ENCODE assay signal across 8 cellular contexts in genomic region chr1:156742017-156742416, GRCh38. TPM values are rescaled to one million over a fixed set of nuclear protein-coding genes. Genes with fewer than 3 reads are reported as not detected.
DNase-seq lines count a peak whose midpoint lies in the region; ATAC-seq and TF ChIP-seq lines count a peak whose summit lies in the region.

No MANE protein-coding gene starts in this region.

- H3K4me2 ChIP-seq in OCI-LY1 (ENCODE audit: low read length), result peak overlapping the region; percentile 72

- H3K4me3 Mint-ChIP-seq in Caco-2 (ENCODE audit: unreplicated experiment), result peak overlapping the region; percentile 100
- H3K4me3 Mint-ChIP-seq in osteocyte (ENCODE audit: unreplicated experiment), result no peak overlapping the region

- H3K79me2 ChIP-seq in OCI-LY1 (ENCODE audit: insufficient read depth, low read length), result peaks cover 19% of the 10 kb centered on the region

- H3K27ac ChIP-seq in OCI-LY1 (ENCODE audit: low read depth, low read length, poor library complexity, severe bottlenecking), result peak overlapping the region; percentile 82
- H3K27ac ChIP-seq in dorsolateral prefrontal cortex, result peak overlapping the region in 53 of 59 donors; percentile 79 to 99 (median 97)
- peak overlapping the region in 2 of 4 donors; percentile 72 to 83 for H3K27ac ChIP-seq in body of pancreas

- H3K9me3 ChIP-seq in Caco-2 (no peaks in the 10 kb centered on the region), OCI-LY1 (ENCODE audit: low read length) (no peaks in the 10 kb centered on the region), body of pancreas (no peaks in the 10 kb centered on the region)

- H3K27ac Mint-ChIP-seq in Caco-2 (ENCODE audit: unreplicated experiment) (peak overlapping the region; percentile 98), osteocyte (ENCODE audit: unreplicated experiment) (peak overlapping the region; percentile 96)

- H4K20me1 ChIP-seq in OCI-LY1 (ENCODE audit: insufficient read depth, low read length), result no peaks in the 10 kb centered on the region

- H3K27me3 ChIP-seq in Caco-2 (replicated peaks; ENCODE audit: control insufficient read depth, insufficient read depth, low read length), result no peaks in the 10 kb centered on the region
- H3K27me3 ChIP-seq in OCI-LY1 (ENCODE audit: insufficient read depth, low read length), result no peaks in the 10 kb centered on the region
- H3K27me3 ChIP-seq in dorsolateral prefrontal cortex, result no peaks in the 10 kb centered on the region
- H3K27me3 ChIP-seq in body of pancreas, result no peaks in the 10 kb centered on the region

- TF ChIP-seq CTCF in Caco-2 (IDR thresholded peaks at IDR 0.05; ENCODE audit: insufficient read depth in 1 of 2, low read depth in 1 of 2, low read length in 1 of 2, severe bottlenecking in 1 of 2, unreplicated experiment in 1 of 2) (no peak), OCI-LY1 (IDR thresholded peaks at IDR 0.05; ENCODE audit: low read length) (no peak), dorsolateral prefrontal cortex (IDR thresholded peaks at IDR 0.05 in 54 of 56, conservative IDR thresholded peaks at IDR 0.05 in 2 of 56; ENCODE audit: low read depth in 1 of 56, partially characterized antibody in 56 of 56) (no peak), osteocyte (IDR thresholded peaks at IDR 0.05) (no peak), body of pancreas (IDR thresholded peaks at IDR 0.05) (no peak)

- no peak for TF ChIP-seq POLR2A in body of pancreas (IDR thresholded peaks at IDR 0.05)

- no peaks in the 10 kb centered on the region for H3K9me2 ChIP-seq in OCI-LY1 (ENCODE audit: low read depth, low read length)

- intact Hi-C loops in Caco-2 (cut with micrococcal nuclease; ENCODE audit: unreplicated experiment), result no loop called here
- intact Hi-C loops in dorsolateral prefrontal cortex (cut with DNase I), result no loop called here
- intact Hi-C loops in body of pancreas (cut with DNase I), result no loop called here

- H3K9me3 Mint-ChIP-seq in Caco-2 (ENCODE audit: unreplicated experiment) (no peaks in the 10 kb centered on the region), osteocyte (ENCODE audit: unreplicated experiment) (no peaks in the 10 kb centered on the region)

- 0 out of 2 replicates have a peak, but pooled peaks cover 9% of the 10 kb centered on the region for H3F3A ChIP-seq in OCI-LY1 (ENCODE audit: insufficient read depth, low read length)

- peaks cover 27% of the 10 kb centered on the region for H3K4me1 Mint-ChIP-seq in Caco-2 (ENCODE audit: low read depth, unreplicated experiment)
- peaks cover 40% of the 10 kb centered on the region for H3K4me1 Mint-ChIP-seq in osteocyte (ENCODE audit: unreplicated experiment)

- ATAC-seq in body of pancreas, result no peak

- H3K36me3 ChIP-seq in Caco-2 (ENCODE audit: control insufficient read depth, insufficient read depth, low read length) (peaks cover 12% of the 10 kb centered on the region), OCI-LY1 (ENCODE audit: insufficient read depth, low read length) (peaks cover 80% of the 10 kb centered on the region), body of pancreas (replicated peaks in 1 of 2; ENCODE audit: insufficient read depth in 1 of 2, low read depth in 2 of 2) (peaks cover 0 to 8% of the 10 kb centered on the region in 2 donors)

- H3K4me3 ChIP-seq in Caco-2 (ENCODE audit: low read depth, low read length), result no peak overlapping the region
- H3K4me3 ChIP-seq in OCI-LY1 (ENCODE audit: low read depth, low read length, poor library complexity, severe bottlenecking), result peak overlapping the region; percentile 54
- H3K4me3 ChIP-seq in dorsolateral prefrontal cortex, result peak overlapping the region in 16 of 59 donors; percentile 62 to 96 (median 88)
- H3K4me3 ChIP-seq in body of pancreas, result no peak overlapping the region

- WGBS in body of pancreas, 2 donors, result 84 to 85% methylated on average over 3 of the region's 3 CpGs

- DNase-seq in Caco-2 (no peak), dorsolateral prefrontal cortex (no peak), osteocyte (ENCODE audit: extremely low spot score, unreplicated experiment) (no peak), DMS114 treated with DMSO at 0.1 percent for 48 hours (lab: John Stamatoyannopoulos, UW; ENCODE audit: unreplicated experiment) (no peak), NCI-H146 treated with DMSO at 0.1 percent for 48 hours (lab: John Stamatoyannopoulos, UW; ENCODE audit: unreplicated experiment) (no peak), body of pancreas (no peak)
- no peak for DNase-seq in stimulated activated CD4-positive, alpha-beta T cell treated with anti-CD3 and anti-CD28 coated beads, Interleukin-4, amount 100 ng/mL, for 1 hour

- CTCF ChIA-PET in Caco-2 (lab: Charles Lee), result interaction anchor here (2.0 to 2.2 kb wide), 3 partner anchors 10 to 53 kb away, joined by 17 to 32 read pairs (median 24); partner anchors contain the start of genes HDGF, ISG20L2 and METTL25B

- H3K9ac ChIP-seq in OCI-LY1 (ENCODE audit: low read length), result no peak overlapping the region

- POLR2A ChIA-PET in Caco-2 (lab: Charles Lee), result interaction anchor here (0.6 to 2.6 kb wide), 2 partner anchors 14 to 81 kb away, joined by 3 to 108 read pairs; partner anchors contain the start of genes ISG20L2 and METTL25B

- H3K36me3 Mint-ChIP-seq in Caco-2 (ENCODE audit: insufficient read depth, unreplicated experiment) (peaks cover 76% of the 10 kb centered on the region), osteocyte (ENCODE audit: unreplicated experiment) (peaks cover 17% of the 10 kb centered on the region)

- H3K4me1 ChIP-seq in Caco-2 (peaks cover 21% of the 10 kb centered on the region), OCI-LY1 (ENCODE audit: insufficient read depth, low read length, severe bottlenecking) (peaks cover 32% of the 10 kb centered on the region), body of pancreas (peaks cover 38% of the 10 kb centered on the region)

- H2AFZ ChIP-seq in OCI-LY1 (ENCODE audit: low read length), result no peak overlapping the region

- no TSS peak for BruUV-seq in Caco-2 (replicated peaks; lab: Mats Ljungman, UMichigan)

- H3K27me3 Mint-ChIP-seq in Caco-2 (ENCODE audit: insufficient read depth, unreplicated experiment), result no peaks in the 10 kb centered on the region
- no peaks in the 10 kb centered on the region for H3K27me3 Mint-ChIP-seq in osteocyte (ENCODE audit: unreplicated experiment)

RNA-seq across cellular contexts. Expression of gene MRPL24, which starts 1.1 kb away (rescaled TPM):
- total RNA-seq in Caco-2 (2022), result 52.6 and 54.2 TPM in 2 replicates
- 10 to 100 TPM; 38.0 to 78.2 (median 53.2) TPM for total RNA-seq in dorsolateral prefrontal cortex
- 52.6 and 55.8 TPM in 2 replicates for total RNA-seq in osteocyte
- 10 to 100 TPM; 25.2 to 62.0 TPM for total RNA-seq in body of pancreas

RNA-seq across cellular contexts. Expression of gene HDGF, which starts 9.5 kb away (rescaled TPM):
- total RNA-seq in Caco-2 (2022) (414 and 431 TPM in 2 replicates), dorsolateral prefrontal cortex (100 to 1,000 TPM in 98 of 120 experiments, 10 to 100 TPM in 22; 83.7 to 170 (median 109) TPM), osteocyte (213 and 219 TPM in 2 replicates), body of pancreas (100 to 1,000 TPM in 1 of 2 donors, 10 to 100 TPM in 1; 92.4 to 122 TPM)

RNA-seq across cellular contexts. Expression of gene ISG20L2, which starts 13.5 kb away (rescaled TPM):
- 42.3 and 44.1 TPM in 2 replicates for total RNA-seq in Caco-2 (2022)
- 10 to 100 TPM; 16.3 to 48.9 (median 30.2) TPM for total RNA-seq in dorsolateral prefrontal cortex
- 33.0 and 37.7 TPM in 2 replicates for total RNA-seq in osteocyte
- total RNA-seq in body of pancreas, result 10 to 100 TPM; 11.9 to 14.3 TPM

RNA-seq across cellular contexts. Expression of gene METTL25B, which starts 13.7 kb away (rescaled TPM):
- total RNA-seq in Caco-2 (2022), result 26.6 and 27.6 TPM in 2 replicates
- total RNA-seq in dorsolateral prefrontal cortex, result 10 to 100 TPM; 18.8 to 53.1 (median 32.3) TPM
- 21.3 and 24.1 TPM in 2 replicates for total RNA-seq in osteocyte
- total RNA-seq in body of pancreas, result 10 to 100 TPM; 14.5 to 68.2 TPM

RNA-seq across cellular contexts. Expression of gene PRCC, which starts 25.3 kb away (rescaled TPM):
- 94.4 and 101 TPM in 2 replicates for total RNA-seq in Caco-2 (2022)
- 10 to 100 TPM; 46.7 to 90.4 (median 66.7) TPM for total RNA-seq in dorsolateral prefrontal cortex
- total RNA-seq in osteocyte, result 71.1 and 85.4 TPM in 2 replicates
- total RNA-seq in body of pancreas, result 10 to 100 TPM; 19.2 to 28.3 TPM
